21 cellular contexts compared by ENCODE assay signal in the genomic region with DNA sequence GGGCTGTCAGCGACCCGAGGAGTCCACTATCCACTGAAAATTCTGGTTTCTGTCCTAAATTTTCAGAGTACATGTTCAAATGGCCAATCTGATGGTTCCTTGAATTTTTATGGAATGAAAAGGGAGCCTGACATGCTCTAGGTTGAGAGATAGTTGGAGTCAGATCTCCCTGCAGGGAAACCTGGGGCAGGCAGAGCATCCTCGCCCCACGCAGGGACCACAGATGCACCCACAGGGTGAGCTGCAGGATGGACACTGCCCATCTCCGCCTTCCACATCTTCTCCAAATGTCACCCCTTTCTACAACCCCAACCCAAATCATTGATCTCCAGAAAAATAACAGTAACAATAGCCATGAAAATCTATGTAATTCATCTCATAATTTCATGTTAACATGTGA.
"Had no signal": no experiment of that assay in that cellular context is flagged by ENCODE, and none has a peak within 500 bp of the region (broad histone marks: within the 10 kb centered on the region; RNA-seq: fewer than 3 reads in every experiment).

No MANE protein-coding gene starts in this region.

- H3K27ac Mint-ChIP-seq: memory B cell; nephron; stimulated activated memory B cell treated with anti-CD40 and anti-IgM and Interleukin-4, amounts not matched to agents 10 μg/mL and 1 μg/mL and 100 μg/mL, for 72 hours; stimulated activated naive CD8-positive, alpha-beta T cell treated with anti-CD3 and anti-CD28 coated beads, Interleukin-15, amount 100 ng/mL, for 72 hours had no signal

- H3K9me3 ChIP-seq: esophagus muscularis mucosa, gastrocnemius medialis, heart right ventricle, lower lobe of right lung, psoas muscle, right lobe of liver, testis, transverse colon had no signal

- H3K9me3 Mint-ChIP-seq: memory B cell; nephron; stimulated activated memory B cell treated with anti-CD40 and anti-IgM and Interleukin-4, amounts not matched to agents 10 μg/mL and 1 μg/mL and 100 μg/mL, for 72 hours; stimulated activated naive CD8-positive, alpha-beta T cell treated with anti-CD3 and anti-CD28 coated beads, Interleukin-15, amount 100 ng/mL, for 72 hours had no signal

- H3K4me3 Mint-ChIP-seq: memory B cell; nephron; stimulated activated memory B cell treated with anti-CD40 and anti-IgM and Interleukin-4, amounts not matched to agents 10 μg/mL and 1 μg/mL and 100 μg/mL, for 72 hours; stimulated activated naive CD8-positive, alpha-beta T cell treated with anti-CD3 and anti-CD28 coated beads, Interleukin-15, amount 100 ng/mL, for 72 hours had no signal

- H3K36me3 Mint-ChIP-seq: memory B cell; stimulated activated memory B cell treated with anti-CD40 and anti-IgM and Interleukin-4, amounts not matched to agents 10 μg/mL and 1 μg/mL and 100 μg/mL, for 72 hours had no signal

- H3K27ac ChIP-seq: epithelial cell of prostate, esophagus muscularis mucosa, gastrocnemius medialis, heart right ventricle, left ventricle myocardium inferior, lower lobe of right lung, psoas muscle, right lobe of liver, testis, transverse colon had no signal

- H3K4me1 ChIP-seq: esophagus muscularis mucosa, gastrocnemius medialis, left ventricle myocardium inferior, lower lobe of right lung, psoas muscle, transverse colon had no signal

- H3K36me3 ChIP-seq: esophagus muscularis mucosa, gastrocnemius medialis, heart right ventricle, left ventricle myocardium inferior, lower lobe of right lung, right lobe of liver, transverse colon had no signal

- H3K4me1 Mint-ChIP-seq: nephron; stimulated activated naive CD8-positive, alpha-beta T cell treated with anti-CD3 and anti-CD28 coated beads, Interleukin-15, amount 100 ng/mL, for 72 hours had no signal

- H3K27me3 ChIP-seq: right lobe of liver, testis, transverse colon had no signal

- DNase-seq: effector memory CD4-positive, alpha-beta T cell; gastrocnemius medialis; heart right ventricle; kidney; left cardiac atrium; left ventricle myocardium inferior; lower lobe of right lung; midbrain; psoas muscle; retina; right lobe of liver; stimulated activated CD4-positive, alpha-beta T cell treated with anti-CD3 and anti-CD28 coated beads, Interleukin-4, amount 100 ng/mL, for 1 hour; stimulated activated CD8-positive, alpha-beta memory T cell treated with anti-CD3 and anti-CD28 coated beads, Interleukin-4, amount 100 ng/mL, for 48 hours; stimulated activated naive CD8-positive, alpha-beta T cell treated with anti-CD3 and anti-CD28 coated beads, Interleukin-15, amount 100 ng/mL, for 72 hours; testis; transverse colon had no signal

- H3K4me3 ChIP-seq: esophagus muscularis mucosa, gastrocnemius medialis, heart right ventricle, left ventricle myocardium inferior, lower lobe of right lung, psoas muscle, right lobe of liver, testis, transverse colon had no signal
